2 cellular contexts compared by ENCODE assay signal in the genomic region with DNA sequence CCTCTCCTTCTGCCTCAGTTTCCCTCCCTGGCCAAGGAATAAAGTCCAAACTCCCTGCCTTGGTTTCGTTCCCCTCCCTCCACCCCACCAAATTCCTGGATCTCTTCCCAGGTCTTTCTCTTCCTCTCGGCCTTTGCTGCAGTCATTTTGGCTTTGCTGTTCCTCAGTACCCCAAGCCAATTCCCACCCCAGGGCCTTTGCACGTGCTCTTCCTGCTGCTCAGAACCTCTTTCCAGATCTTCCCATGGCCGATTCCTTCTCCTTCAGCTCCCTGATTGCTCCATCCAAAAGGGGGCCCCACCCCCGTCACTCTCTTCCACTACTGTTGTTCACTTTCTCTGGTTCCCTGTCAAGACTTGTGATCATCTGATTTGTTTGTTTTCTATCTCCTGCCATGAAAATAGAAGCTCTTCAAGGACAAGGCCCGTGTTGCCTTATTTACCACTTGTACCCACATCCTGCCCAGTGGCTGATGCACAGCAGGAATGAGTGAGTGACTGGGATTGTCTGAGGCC.
TF ChIP-seq lines count a peak whose summit lies in the region.

No MANE protein-coding gene starts in this region.

TF ChIP-seq in A549, 52 proteins besides CTCF, POLR2A, EP300 and RAD21 (continues in another document):
- TF ChIP-seq FOXS1 (CRISPR knock-in tag; IDR thresholded peaks at IDR 0.05) (peak; percentile 59; the same call in 1 of the 2 replicates), MYC (IDR thresholded peaks at IDR 0.05; ENCODE audit: borderline replicate concordance, low read length) (no peak), SMC3 (IDR thresholded peaks at IDR 0.05) (no peak), HEYL (CRISPR knock-in tag; IDR thresholded peaks at IDR 0.05) (0 out of 2 replicates have a peak, but pooled peaks have one; percentile 26), ZNF302 (CRISPR knock-in tag; IDR thresholded peaks at IDR 0.05) (peak; percentile 91; the same call in 1 of the 2 replicates), RFX5 (IDR thresholded peaks at IDR 0.05) (no peak), MAZ (IDR thresholded peaks at IDR 0.05; ENCODE audit: borderline replicate concordance, low read depth, low read length) (no peak), CEBPB (IDR thresholded peaks at IDR 0.05) (peak in 1 of 2 experiments; percentile 72; a peak in 2 of 4 replicates), FOSL2 (IDR thresholded peaks at IDR 0.05) (no peak), FOSL2 (CRISPR knock-in tag; IDR thresholded peaks at IDR 0.05) (0 out of 2 replicates have a peak, but pooled peaks have one; percentile 2), FOSB (CRISPR knock-in tag; IDR thresholded peaks at IDR 0.05) (peak; percentile 78; the same call in 1 of the 2 replicates), EHMT2 (IDR thresholded peaks at IDR 0.05; ENCODE audit: low read depth) (no peak), NPAS2 (CRISPR knock-in tag; IDR thresholded peaks at IDR 0.05; ENCODE audit: borderline replicate concordance) (peak; percentile 67; the same call in 1 of the 2 replicates), PHF8 (IDR thresholded peaks at IDR 0.05; ENCODE audit: borderline replicate concordance, low read depth) (no peak), GATA3 (IDR thresholded peaks at IDR 0.05; ENCODE audit: borderline replicate concordance) (peak; percentile 67; the same call in 1 of the 2 replicates), ZSCAN20 (CRISPR knock-in tag; IDR thresholded peaks at IDR 0.05) (no peak), CBX2 (IDR thresholded peaks at IDR 0.05; ENCODE audit: borderline replicate concordance, low read depth) (no peak), RARB (CRISPR knock-in tag; IDR thresholded peaks at IDR 0.05) (no peak), MAFK (IDR thresholded peaks at IDR 0.05; ENCODE audit: partially characterized antibody) (no peak), POLR2AphosphoS2 (conservative IDR thresholded peaks at IDR 0.05; ENCODE audit: low read length) (no peak), RCOR1 (IDR thresholded peaks at IDR 0.05; ENCODE audit: low read depth, low read length) (0 out of 2 replicates have a peak, but pooled peaks have one; percentile 19), HOXA7 (CRISPR knock-in tag; IDR thresholded peaks at IDR 0.05) (no peak), ZFP36 (IDR thresholded peaks at IDR 0.05; ENCODE audit: borderline replicate concordance, partially characterized antibody) (no peak), HOXB13 (CRISPR knock-in tag; IDR thresholded peaks at IDR 0.05; ENCODE audit: low read depth) (peak; percentile 86; the same call in 1 of the 2 replicates), JUN (IDR thresholded peaks at IDR 0.05) (no peak), ESRRA (IDR thresholded peaks at IDR 0.05; ENCODE audit: borderline replicate concordance, low read length) (no peak)
- TF ChIP-seq, protein P1, sequence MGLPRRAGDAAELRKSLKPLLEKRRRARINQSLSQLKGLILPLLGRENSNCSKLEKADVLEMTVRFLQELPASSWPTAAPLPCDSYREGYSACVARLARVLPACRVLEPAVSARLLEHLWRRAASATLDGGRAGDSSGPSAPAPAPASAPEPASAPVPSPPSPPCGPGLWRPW (IDR thresholded peaks at IDR 0.05): no peak
- TF ChIP-seq, protein P2, sequence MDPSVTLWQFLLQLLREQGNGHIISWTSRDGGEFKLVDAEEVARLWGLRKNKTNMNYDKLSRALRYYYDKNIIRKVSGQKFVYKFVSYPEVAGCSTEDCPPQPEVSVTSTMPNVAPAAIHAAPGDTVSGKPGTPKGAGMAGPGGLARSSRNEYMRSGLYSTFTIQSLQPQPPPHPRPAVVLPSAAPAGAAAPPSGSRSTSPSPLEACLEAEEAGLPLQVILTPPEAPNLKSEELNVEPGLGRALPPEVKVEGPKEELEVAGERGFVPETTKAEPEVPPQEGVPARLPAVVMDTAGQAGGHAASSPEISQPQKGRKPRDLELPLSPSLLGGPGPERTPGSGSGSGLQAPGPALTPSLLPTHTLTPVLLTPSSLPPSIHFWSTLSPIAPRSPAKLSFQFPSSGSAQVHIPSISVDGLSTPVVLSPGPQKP (IDR thresholded peaks at IDR 0.05; ENCODE audit: low read depth, low read length): no peak
- TF ChIP-seq, protein P3, sequence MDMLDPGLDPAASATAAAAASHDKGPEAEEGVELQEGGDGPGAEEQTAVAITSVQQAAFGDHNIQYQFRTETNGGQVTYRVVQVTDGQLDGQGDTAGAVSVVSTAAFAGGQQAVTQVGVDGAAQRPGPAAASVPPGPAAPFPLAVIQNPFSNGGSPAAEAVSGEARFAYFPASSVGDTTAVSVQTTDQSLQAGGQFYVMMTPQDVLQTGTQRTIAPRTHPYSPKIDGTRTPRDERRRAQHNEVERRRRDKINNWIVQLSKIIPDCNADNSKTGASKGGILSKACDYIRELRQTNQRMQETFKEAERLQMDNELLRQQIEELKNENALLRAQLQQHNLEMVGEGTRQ (IDR thresholded peaks at IDR 0.05): no peak
- TF ChIP-seq, protein P4, sequence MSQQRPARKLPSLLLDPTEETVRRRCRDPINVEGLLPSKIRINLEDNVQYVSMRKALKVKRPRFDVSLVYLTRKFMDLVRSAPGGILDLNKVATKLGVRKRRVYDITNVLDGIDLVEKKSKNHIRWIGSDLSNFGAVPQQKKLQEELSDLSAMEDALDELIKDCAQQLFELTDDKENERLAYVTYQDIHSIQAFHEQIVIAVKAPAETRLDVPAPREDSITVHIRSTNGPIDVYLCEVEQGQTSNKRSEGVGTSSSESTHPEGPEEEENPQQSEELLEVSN (IDR thresholded peaks at IDR 0.05; ENCODE audit: borderline replicate concordance, low read depth): no peak
- TF ChIP-seq, protein P5, sequence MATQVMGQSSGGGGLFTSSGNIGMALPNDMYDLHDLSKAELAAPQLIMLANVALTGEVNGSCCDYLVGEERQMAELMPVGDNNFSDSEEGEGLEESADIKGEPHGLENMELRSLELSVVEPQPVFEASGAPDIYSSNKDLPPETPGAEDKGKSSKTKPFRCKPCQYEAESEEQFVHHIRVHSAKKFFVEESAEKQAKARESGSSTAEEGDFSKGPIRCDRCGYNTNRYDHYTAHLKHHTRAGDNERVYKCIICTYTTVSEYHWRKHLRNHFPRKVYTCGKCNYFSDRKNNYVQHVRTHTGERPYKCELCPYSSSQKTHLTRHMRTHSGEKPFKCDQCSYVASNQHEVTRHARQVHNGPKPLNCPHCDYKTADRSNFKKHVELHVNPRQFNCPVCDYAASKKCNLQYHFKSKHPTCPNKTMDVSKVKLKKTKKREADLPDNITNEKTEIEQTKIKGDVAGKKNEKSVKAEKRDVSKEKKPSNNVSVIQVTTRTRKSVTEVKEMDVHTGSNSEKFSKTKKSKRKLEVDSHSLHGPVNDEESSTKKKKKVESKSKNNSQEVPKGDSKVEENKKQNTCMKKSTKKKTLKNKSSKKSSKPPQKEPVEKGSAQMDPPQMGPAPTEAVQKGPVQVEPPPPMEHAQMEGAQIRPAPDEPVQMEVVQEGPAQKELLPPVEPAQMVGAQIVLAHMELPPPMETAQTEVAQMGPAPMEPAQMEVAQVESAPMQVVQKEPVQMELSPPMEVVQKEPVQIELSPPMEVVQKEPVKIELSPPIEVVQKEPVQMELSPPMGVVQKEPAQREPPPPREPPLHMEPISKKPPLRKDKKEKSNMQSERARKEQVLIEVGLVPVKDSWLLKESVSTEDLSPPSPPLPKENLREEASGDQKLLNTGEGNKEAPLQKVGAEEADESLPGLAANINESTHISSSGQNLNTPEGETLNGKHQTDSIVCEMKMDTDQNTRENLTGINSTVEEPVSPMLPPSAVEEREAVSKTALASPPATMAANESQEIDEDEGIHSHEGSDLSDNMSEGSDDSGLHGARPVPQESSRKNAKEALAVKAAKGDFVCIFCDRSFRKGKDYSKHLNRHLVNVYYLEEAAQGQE (IDR thresholded peaks at IDR 0.05): no peak

TF ChIP-seq in WTC11, 78 proteins besides CTCF, POLR2A, EP300 and RAD21:
- TF ChIP-seq ZNF317 (CRISPR knock-in tag; IDR thresholded peaks at IDR 0.05; ENCODE audit: borderline replicate concordance, low read depth) (no peak), GTF2I (CRISPR knock-in tag; conservative IDR thresholded peaks at IDR 0.05) (peak; percentile 56)
